12 cellular contexts compared by ENCODE assay signal in genomic region chr15:45197512-45197911, GRCh38. TPM values are rescaled to one million over a fixed set of nuclear protein-coding genes. Genes with fewer than 3 reads are reported as not detected.
DNase-seq lines count a peak whose midpoint lies in the region; ATAC-seq, FAIRE-seq and TF ChIP-seq lines count a peak whose summit lies in the region.
"Had no signal": no experiment of that assay in that cellular context is flagged by ENCODE, and none has a peak within 500 bp of the region (broad histone marks: within the 10 kb centered on the region; RNA-seq: fewer than 3 reads in every experiment).

No MANE protein-coding gene starts in this region.

- no peaks in the 10 kb centered on the region for H3K9me3 Mint-ChIP-seq in T-helper 1 cell treated with Interleukin-12 subunit alpha and Interleukin-12 subunit beta and Interleukin-4 antibody, amounts not matched to agents 30 μg/mL and 1 μg/mL, for 36 hours
- no peaks in the 10 kb centered on the region for H3K9me3 Mint-ChIP-seq in astrocyte (ENCODE audit: unreplicated experiment)

- no peak overlapping the region for H3K9ac ChIP-seq in astrocyte (ENCODE audit: low read length)
- peak overlapping the region; percentile 85 for H3K9ac ChIP-seq in neural cell (ENCODE audit: low read length)

- H3K4me1 Mint-ChIP-seq in T-helper 1 cell treated with Interleukin-12 subunit alpha and Interleukin-12 subunit beta and Interleukin-4 antibody, amounts not matched to agents 30 μg/mL and 1 μg/mL, for 36 hours (ENCODE audit: low read depth): peaks cover 14% of the 10 kb centered on the region
- peaks cover 5% of the 10 kb centered on the region for H3K4me1 Mint-ChIP-seq in astrocyte (ENCODE audit: low read depth, unreplicated experiment)

- H3K27me3 Mint-ChIP-seq in T-helper 1 cell treated with Interleukin-12 subunit alpha and Interleukin-12 subunit beta and Interleukin-4 antibody, amounts not matched to agents 30 μg/mL and 1 μg/mL, for 36 hours (ENCODE audit: low read depth): peaks cover 6% of the 10 kb centered on the region
- peaks cover 2% of the 10 kb centered on the region for H3K27me3 Mint-ChIP-seq in astrocyte (ENCODE audit: low read depth, unreplicated experiment)

- H3K36me3 ChIP-seq in MG63: no peaks in the 10 kb centered on the region
- no peaks in the 10 kb centered on the region for H3K36me3 ChIP-seq in astrocyte (ENCODE audit: insufficient read depth, low read length)
- H3K36me3 ChIP-seq in neural cell (ENCODE audit: insufficient read depth, low read length): no peaks in the 10 kb centered on the region

- peak overlapping the region; percentile 53 for H3K27ac Mint-ChIP-seq in T-helper 1 cell treated with Interleukin-12 subunit alpha and Interleukin-12 subunit beta and Interleukin-4 antibody, amounts not matched to agents 30 μg/mL and 1 μg/mL, for 36 hours
- H3K27ac Mint-ChIP-seq in astrocyte (ENCODE audit: unreplicated experiment): no peak overlapping the region

- H3K79me2 ChIP-seq in astrocyte (ENCODE audit: insufficient read depth, low read length): no peaks in the 10 kb centered on the region
- no peaks in the 10 kb centered on the region for H3K79me2 ChIP-seq in neural cell (replicated peaks; ENCODE audit: insufficient read depth, low read length)

- H3K27me3 ChIP-seq in MG63 (no peaks in the 10 kb centered on the region), astrocyte (ENCODE audit: insufficient read depth, low read length) (no peaks in the 10 kb centered on the region), neural cell (ENCODE audit: insufficient read depth, low read depth, low read length) (no peaks in the 10 kb centered on the region)

- H3K4me3 Mint-ChIP-seq in T-helper 1 cell treated with Interleukin-12 subunit alpha and Interleukin-12 subunit beta and Interleukin-4 antibody, amounts not matched to agents 30 μg/mL and 1 μg/mL, for 36 hours: peak overlapping the region; percentile 81
- H3K4me3 Mint-ChIP-seq in astrocyte (ENCODE audit: unreplicated experiment): no peak overlapping the region

- no peaks in the 10 kb centered on the region for H3K36me3 Mint-ChIP-seq in T-helper 1 cell treated with Interleukin-12 subunit alpha and Interleukin-12 subunit beta and Interleukin-4 antibody, amounts not matched to agents 30 μg/mL and 1 μg/mL, for 36 hours (ENCODE audit: low read depth)
- H3K36me3 Mint-ChIP-seq in astrocyte (ENCODE audit: low read depth, unreplicated experiment): no peaks in the 10 kb centered on the region

- DNase-seq in T-helper 1 cell: no peak
- no peak for DNase-seq in MG63
- no peak for DNase-seq in astrocyte (ENCODE audit: low read depth)
- DNase-seq in HuH-7 (ENCODE audit: low spot score): no peak
- no peak for DNase-seq in anterior cingulate cortex (lab: John Stamatoyannopoulos, UW)
- DNase-seq: NCI-H2081 treated with DMSO at 0.1 percent for 48 hours had no signal

- H3K4me3 ChIP-seq in MG63 (peak overlapping the region; percentile 87), astrocyte (ENCODE audit: insufficient read depth, low read depth, low read length) (peak overlapping the region; percentile 85), neural cell (ENCODE audit: low read length) (peak overlapping the region; percentile 75)

- TF ChIP-seq EP300 in neural cell (conservative IDR thresholded peaks at IDR 0.05; ENCODE audit: poor library complexity, severe bottlenecking): no peak

- H3K9me3 ChIP-seq in MG63 (no peaks in the 10 kb centered on the region), astrocyte (ENCODE audit: insufficient read depth, low read depth, low read length) (no peaks in the 10 kb centered on the region), neural cell (ENCODE audit: low read length) (no peaks in the 10 kb centered on the region)

- TF ChIP-seq CTCF in astrocyte (IDR thresholded peaks at IDR 0.05; ENCODE audit: insufficient read depth, low read depth, low read length) (no peak), neural cell (IDR thresholded peaks at IDR 0.05; ENCODE audit: poor library complexity, severe bottlenecking) (no peak)

- no peak for FAIRE-seq in astrocyte (lab: Jason Lieb, UNC)

- H3K9me2 ChIP-seq in neural cell (ENCODE audit: insufficient read depth, low read length): no peaks in the 10 kb centered on the region

- H2AFZ ChIP-seq in astrocyte (ENCODE audit: low read depth, low read length): no peak overlapping the region
- no peak overlapping the region for H2AFZ ChIP-seq in neural cell (ENCODE audit: low read depth, low read length)

- no peak for TF ChIP-seq RAD21 in neural cell (conservative IDR thresholded peaks at IDR 0.05)

- H3K4me1 ChIP-seq in astrocyte (ENCODE audit: insufficient read depth, low read length): peaks cover 8% of the 10 kb centered on the region

- H4K20me1 ChIP-seq in astrocyte (ENCODE audit: insufficient read depth, low read length): no peaks in the 10 kb centered on the region
- H4K20me1 ChIP-seq in neural cell (ENCODE audit: insufficient read depth): no peaks in the 10 kb centered on the region

- peak overlapping the region; percentile 75 for H3K4me2 ChIP-seq in astrocyte (ENCODE audit: low read length)
- H3K4me2 ChIP-seq in neural cell (ENCODE audit: low read length): peak overlapping the region; percentile 43

- no peak for ATAC-seq in GM18502 (IDR thresholded peaks at IDR 0.05; ENCODE audit: poor library complexity, unreplicated experiment)

- peaks cover 17% of the 10 kb centered on the region for H3F3A ChIP-seq in neural cell (ENCODE audit: insufficient read depth, low read length, poor library complexity, severe bottlenecking)

- H3K27ac ChIP-seq in astrocyte (ENCODE audit: low read depth, low read length) (no peak overlapping the region), neural cell (ENCODE audit: low read length) (peak overlapping the region; percentile 99)

TF ChIP-seq in neural cell, 6 proteins besides CTCF, POLR2A, EP300 and RAD21:
- no peak for TF ChIP-seq SMC3 (conservative IDR thresholded peaks at IDR 0.05; ENCODE audit: poor library complexity)
- no peak for TF ChIP-seq MXI1 (conservative IDR thresholded peaks at IDR 0.05; ENCODE audit: poor library complexity, severe bottlenecking)
- TF ChIP-seq REST (IDR thresholded peaks at IDR 0.05; ENCODE audit: borderline replicate concordance): no peak
- no peak for TF ChIP-seq TAF1 (IDR thresholded peaks at IDR 0.05; ENCODE audit: low read depth)
- no peak for TF ChIP-seq POLR2AphosphoS5 (IDR thresholded peaks at IDR 0.05)
- TF ChIP-seq EZH2 (IDR thresholded peaks at IDR 0.05; ENCODE audit: borderline replicate concordance, insufficient read depth, low read length, poor library complexity, severe bottlenecking): no peak
TF ChIP-seq in neural cell: peak in this region for 0.

RNA-seq across cellular contexts. Expression of gene SHF, which starts 9.7 kb away (rescaled TPM):
- 0.33 TPM in 1 of 2 replicates, not detected in the other for total RNA-seq in MG63 (2014; rRNA removed; shearing (Covaris generic); ENCODE audit: low replicate concordance)
- total RNA-seq in astrocyte: 4.3 and 4.6 TPM in 2 replicates
- polyA plus RNA-seq in neural cell: 41.5 and 50.6 TPM in 2 replicates
- 45.5 and 51.2 TPM in 2 replicates for polyA minus RNA-seq in neural cell

RNA-seq across cellular contexts. Expression of gene SLC28A2, which starts 54.5 kb away (rescaled TPM):
- total RNA-seq in MG63 (2014; rRNA removed; shearing (Covaris generic); ENCODE audit: low replicate concordance): not detected in 2 replicates
- total RNA-seq in astrocyte: not detected in 2 replicates
- not detected in 2 replicates for polyA plus RNA-seq in neural cell
- polyA minus RNA-seq in neural cell: not detected in 2 replicates
- total RNA-seq: SK-MEL-5, urinary bladder had no signal
- polyA plus RNA-seq: AG04450, urinary bladder had no signal
